21 cellular contexts compared by ENCODE assay signal in genomic region chrX:103730147-103730546, GRCh38. TPM values are rescaled to one million over a fixed set of nuclear protein-coding genes. Genes with fewer than 3 reads are reported as not detected.
A peak's percentile ranks its signal among the peaks of the same experiment; 100 is the strongest.
DNase-seq lines count a peak whose midpoint lies in the region; TF ChIP-seq lines count a peak whose summit lies in the region.
"Had no signal": no experiment of that assay in that cellular context is flagged by ENCODE, and none has a peak within 500 bp of the region (broad histone marks: within the 10 kb centered on the region; RNA-seq: fewer than 3 reads in every experiment).

No MANE protein-coding gene starts in this region.

- no peaks in the 10 kb centered on the region for H3K9me3 ChIP-seq in esophagus muscularis mucosa
- H3K9me3 ChIP-seq: tibial nerve had no signal

- no peaks in the 10 kb centered on the region for H3K9me3 Mint-ChIP-seq in neural crest cell
- H3K9me3 Mint-ChIP-seq: activated B cell treated with CpG ODN at 0.5 μM for 24 hours; CD4-positive, CD25-positive, alpha-beta regulatory T cell; stimulated activated effector memory CD8-positive, alpha-beta T cell treated with anti-CD3 and anti-CD28 coated beads, Interleukin-12 subunit alpha, Interleukin-12 subunit beta, amount 100 ng/mL, for 72 hours had no signal

- no peaks in the 10 kb centered on the region for H3K36me3 ChIP-seq in esophagus muscularis mucosa
- H3K36me3 ChIP-seq: tibial nerve had no signal

- H3K27me3 Mint-ChIP-seq in neural crest cell (ENCODE audit: low read depth), result peaks cover 3% of the 10 kb centered on the region

- H3K4me3 ChIP-seq in esophagus muscularis mucosa, result no peak overlapping the region
- H3K4me3 ChIP-seq: tibial nerve had no signal

- intact Hi-C loops in esophagus muscularis mucosa (cut with DNase I), result no loop called here

- TF ChIP-seq POLR2A in esophagus muscularis mucosa (IDR thresholded peaks at IDR 0.05; ENCODE audit: low read depth), result no peak

- H3K4me3 Mint-ChIP-seq in neural crest cell, result no peak overlapping the region
- H3K4me3 Mint-ChIP-seq: activated B cell treated with CpG ODN at 0.5 μM for 24 hours; CD4-positive, CD25-positive, alpha-beta regulatory T cell; stimulated activated effector memory CD8-positive, alpha-beta T cell treated with anti-CD3 and anti-CD28 coated beads, Interleukin-12 subunit alpha, Interleukin-12 subunit beta, amount 100 ng/mL, for 72 hours had no signal

- H3K4me1 Mint-ChIP-seq in neural crest cell, result peaks cover 23% of the 10 kb centered on the region

- DNase-seq in NOMO-1 (lab: John Stamatoyannopoulos, UW; ENCODE audit: unreplicated experiment in 2 of 2) (peak; percentile 17 to 34), NOMO-1 treated with dmso at 0.1 percent for 144 hours (lab: John Stamatoyannopoulos, UW; ENCODE audit: unreplicated experiment) (no peak), NCI-H69 (lab: John Stamatoyannopoulos, UW) (peak; percentile 28), dermis blood vessel endothelial cell (peak; percentile 4), neural crest cell (ENCODE audit: low read depth, low spot score) (no peak), NK-92 (lab: John Stamatoyannopoulos, UW; ENCODE audit: unreplicated experiment) (no peak), AML-193 (lab: John Stamatoyannopoulos, UW) (no peak), esophagus muscularis mucosa (ENCODE audit: extremely low spot score) (no peak)
- DNase-seq: 8988T; activated B cell treated with CpG ODN at 0.5 μM for 24 hours; activated effector memory CD4-positive, alpha-beta T cell treated with anti-CD3 and anti-CD28 coated beads, Interleukin-2, amount 50 U/mL, for 16 hours; anterior cingulate cortex; CD4-positive, CD25-positive, alpha-beta regulatory T cell; foreskin melanocyte; NCI-H1694 treated with DMSO at 0.1 percent for 48 hours; NCI-H446 treated with DMSO at 0.1 percent for 48 hours had no signal

- H3K27ac ChIP-seq in esophagus muscularis mucosa (replicated peaks in 1 of 4), result no peak overlapping the region
- H3K27ac ChIP-seq: KMS-11 had no signal

- no peaks in the 10 kb centered on the region for H3K27me3 ChIP-seq in esophagus muscularis mucosa

- H3K27ac Mint-ChIP-seq in neural crest cell (ENCODE audit: unreplicated experiment), result peak overlapping the region; percentile 29
- H3K27ac Mint-ChIP-seq: activated B cell treated with CpG ODN at 0.5 μM for 24 hours; CD4-positive, CD25-positive, alpha-beta regulatory T cell; stimulated activated effector memory CD8-positive, alpha-beta T cell treated with anti-CD3 and anti-CD28 coated beads, Interleukin-12 subunit alpha, Interleukin-12 subunit beta, amount 100 ng/mL, for 72 hours had no signal

- no peaks in the 10 kb centered on the region for H3K36me3 Mint-ChIP-seq in neural crest cell (ENCODE audit: low read depth)
- H3K36me3 Mint-ChIP-seq: CD4-positive, CD25-positive, alpha-beta regulatory T cell; stimulated activated effector memory CD8-positive, alpha-beta T cell treated with anti-CD3 and anti-CD28 coated beads, Interleukin-12 subunit alpha, Interleukin-12 subunit beta, amount 100 ng/mL, for 72 hours had no signal

- 68% methylated on average over 2 of the region's 2 CpGs for WGBS in esophagus muscularis mucosa

- TF ChIP-seq CTCF in neural crest cell (conservative IDR thresholded peaks at IDR 0.05), result no peak
- TF ChIP-seq CTCF in esophagus muscularis mucosa (IDR thresholded peaks at IDR 0.05), result no peak

- no peak for TF ChIP-seq EP300 in esophagus muscularis mucosa (IDR thresholded peaks at IDR 0.05)

- H3K4me1 ChIP-seq in esophagus muscularis mucosa, result peaks cover 0 to 4% (median 0%) of the 10 kb centered on the region in 4 donors

RNA-seq across cellular contexts. Expression of gene TMEM31, which starts 19.4 kb away (rescaled TPM):
- total RNA-seq in dermis blood vessel endothelial cell (not detected in 2 replicates), neural crest cell (2.0 TPM in 1 of 2 replicates, not detected in the other), esophagus muscularis mucosa (not detected)
- total RNA-seq: activated B cell treated with CpG ODN at 0.5 μM for 24 hours; CD4-positive, CD25-positive, alpha-beta regulatory T cell; omental fat pad; skeletal muscle tissue had no signal

RNA-seq across cellular contexts. Expression of gene MORF4L2, which starts 43.6 kb away (rescaled TPM):
- 597 and 724 TPM in 2 replicates for total RNA-seq in dermis blood vessel endothelial cell
- total RNA-seq in neural crest cell, result 412 TPM in 2 replicates
- 100 to 1,000 TPM; 299 to 400 (median 353) TPM for total RNA-seq in esophagus muscularis mucosa

RNA-seq across cellular contexts. Expression of gene PLP1, which starts 46.5 kb away (rescaled TPM):
- total RNA-seq in dermis blood vessel endothelial cell, result 0.28 TPM in 1 of 2 replicates, not detected in the other
- 265 and 288 TPM in 2 replicates for total RNA-seq in neural crest cell
- total RNA-seq in esophagus muscularis mucosa, result 10 to 100 TPM; 27.5 to 52.3 (median 37.8) TPM
- total RNA-seq: activated B cell treated with CpG ODN at 0.5 μM for 24 hours; CD4-positive, CD25-positive, alpha-beta regulatory T cell had no signal

Comparison
In these comparisons a context has a peak if more than half of its experiments do, and no peak if none do; other contexts are left out.
1. DNase-seq: peak in NOMO-1 (2 of 2), NCI-H69 (single experiment) and dermis blood vessel endothelial cell (single experiment); none in NOMO-1 treated with dmso at 0.1 percent for 144 hours (single experiment), neural crest cell (single experiment), NK-92 (single experiment), AML-193 (0 of 2) and esophagus muscularis mucosa (single experiment).
2. RNA of gene PLP1, which starts 46.5 kb away (total RNA-seq): 265 to 288 TPM in neural crest cell and 27.5 to 52.3 TPM in esophagus muscularis mucosa; 0.28 TPM in dermis blood vessel endothelial cell; every median in the first group is over 10 times any median in the second.